Comparison of ENCODE assay signal across 1 cellular context in genomic region chr11:33725496-33725895, GRCh38.
TF ChIP-seq lines count a peak whose summit lies in the region.

No MANE protein-coding gene starts in this region.

TF ChIP-seq in IMR-90, 13 proteins besides CTCF, POLR2A, EP300 and RAD21 (continued from another document):
- TF ChIP-seq BHLHE40 (IDR thresholded peaks at IDR 0.05; ENCODE audit: low read depth, low read length), result no peak
- TF ChIP-seq SMC3 (IDR thresholded peaks at IDR 0.05; ENCODE audit: low read depth, low read length), result no peak
- TF ChIP-seq RCOR1 (IDR thresholded peaks at IDR 0.05; ENCODE audit: insufficient replicate concordance, low read length), result no peak
- no peak for TF ChIP-seq MXI1 (IDR thresholded peaks at IDR 0.05; ENCODE audit: borderline replicate concordance, low read depth, low read length)
- no peak for TF ChIP-seq MAFK (IDR thresholded peaks at IDR 0.05; ENCODE audit: low read depth, low read length)
- TF ChIP-seq NFE2L2 (IDR thresholded peaks at IDR 0.05; ENCODE audit: low read depth, low read length), result no peak
- no peak for TF ChIP-seq FOS (IDR thresholded peaks at IDR 0.05; ENCODE audit: low read depth, low read length)
- no peak for TF ChIP-seq ELK1 (IDR thresholded peaks at IDR 0.05; ENCODE audit: borderline replicate concordance, low read depth, low read length)
- no peak for TF ChIP-seq CHD1 (IDR thresholded peaks at IDR 0.05; ENCODE audit: low read depth, low read length)
- no peak for TF ChIP-seq RFX5 (IDR thresholded peaks at IDR 0.05; ENCODE audit: low read depth, low read length)
